8 cellular contexts compared by ENCODE assay signal in genomic region chr22:44325718-44326548, GRCh38. TPM values are rescaled to one million over a fixed set of nuclear protein-coding genes. Genes with fewer than 3 reads are reported as not detected.
DNase-seq lines count a peak whose midpoint lies in the region; ATAC-seq lines count a peak whose summit lies in the region.

No MANE protein-coding gene starts in this region.

- peak overlapping the region; percentile 63 for H3K4me3 ChIP-seq in skeletal muscle cell (ENCODE audit: low read depth, low read length)

- DNase-seq in GM04504 (ENCODE audit: low read depth) (peak; percentile 31), T-cell (no peak), foreskin melanocyte (peak; percentile 24), skeletal muscle cell (ENCODE audit: low read depth) (no peak), MV-4-11 (lab: John Stamatoyannopoulos, UW) (no peak), NCI-H187 (lab: John Stamatoyannopoulos, UW) (no peak)
- no peak for DNase-seq in stimulated activated naive CD4-positive, alpha-beta T cell (lab: John Stamatoyannopoulos, UW)

- no peak overlapping the region for H3K27ac Mint-ChIP-seq in T-cell

- CTCF ChIA-PET in T-cell (lab: Charles Lee): no interaction called here

- peak overlapping the region; percentile 70 to 76 (median 71) for H3K4me3 Mint-ChIP-seq in T-cell

- peaks cover 33 to 61% of the 10 kb centered on the region in 2 donors for H3K27me3 Mint-ChIP-seq in T-cell

- POLR2A ChIA-PET in T-cell (lab: Charles Lee): no interaction called here

- H3K36me3 Mint-ChIP-seq in T-cell: no peaks in the 10 kb centered on the region

- no peaks in the 10 kb centered on the region for H3K9me3 Mint-ChIP-seq in T-cell

- peaks cover 14 to 22% (median 20%) of the 10 kb centered on the region in 3 donors for H3K4me1 Mint-ChIP-seq in T-cell

- no peak for ATAC-seq in T-cell (replicated peaks in 1 of 4)
- no peak for ATAC-seq in activated CD4-positive, CD25-positive, alpha-beta regulatory T cell treated with anti-CD3 and anti-CD28 coated beads, Interleukin-2, amount 50 U/mL, for 24 hours

RNA-seq across cellular contexts. Expression of gene SHISAL1, which starts 13.2 kb away (rescaled TPM):
- under 1 TPM in 2 of 5 donors, not detected in 3; 0.03 to 0.06 TPM for total RNA-seq in T-cell

Comparison
In these comparisons a context has a peak if more than half of its experiments do, and no peak if none do; other contexts are left out.
1. DNase-seq: peak in GM04504 (single experiment) and foreskin melanocyte (single experiment); none in T-cell (0 of 34), skeletal muscle cell (single experiment), stimulated activated naive CD4-positive, alpha-beta T cell (0 of 6), MV-4-11 (single experiment) and NCI-H187 (0 of 2).